In the genomic region with DNA sequence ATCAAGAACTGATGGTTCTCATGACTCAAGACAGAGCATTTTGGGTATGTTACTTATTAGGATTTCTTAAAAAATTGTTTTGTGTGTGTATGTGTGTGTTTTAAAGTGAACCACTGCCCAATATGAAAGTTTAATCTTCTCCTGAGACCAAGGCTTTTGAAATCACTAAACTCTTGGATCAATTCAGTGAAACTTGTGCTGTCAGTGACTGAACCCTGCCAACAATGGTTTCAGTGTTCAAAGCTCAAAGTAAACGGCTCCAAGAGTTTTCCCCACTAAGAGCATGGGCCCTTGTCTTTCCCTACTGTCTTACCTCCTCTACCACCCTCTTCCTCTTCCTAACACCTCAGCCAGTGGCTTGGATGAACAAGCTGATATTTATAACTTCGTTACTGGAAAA, we compare ENCODE assay signal across 1 cellular context.
TF ChIP-seq lines count a peak whose summit lies in the region.

No MANE protein-coding gene starts in this region.

TF ChIP-seq in K562, 482 proteins besides CTCF, POLR2A, EP300 and RAD21:
- TF ChIP-seq NCOA6 (IDR thresholded peaks at IDR 0.05), result no peak
- TF ChIP-seq GABPB2 (CRISPR knock-in tag; conservative IDR thresholded peaks at IDR 0.05), result no peak
- no peak for TF ChIP-seq ZEB2 (IDR thresholded peaks at IDR 0.05)
- TF ChIP-seq, protein P1, sequence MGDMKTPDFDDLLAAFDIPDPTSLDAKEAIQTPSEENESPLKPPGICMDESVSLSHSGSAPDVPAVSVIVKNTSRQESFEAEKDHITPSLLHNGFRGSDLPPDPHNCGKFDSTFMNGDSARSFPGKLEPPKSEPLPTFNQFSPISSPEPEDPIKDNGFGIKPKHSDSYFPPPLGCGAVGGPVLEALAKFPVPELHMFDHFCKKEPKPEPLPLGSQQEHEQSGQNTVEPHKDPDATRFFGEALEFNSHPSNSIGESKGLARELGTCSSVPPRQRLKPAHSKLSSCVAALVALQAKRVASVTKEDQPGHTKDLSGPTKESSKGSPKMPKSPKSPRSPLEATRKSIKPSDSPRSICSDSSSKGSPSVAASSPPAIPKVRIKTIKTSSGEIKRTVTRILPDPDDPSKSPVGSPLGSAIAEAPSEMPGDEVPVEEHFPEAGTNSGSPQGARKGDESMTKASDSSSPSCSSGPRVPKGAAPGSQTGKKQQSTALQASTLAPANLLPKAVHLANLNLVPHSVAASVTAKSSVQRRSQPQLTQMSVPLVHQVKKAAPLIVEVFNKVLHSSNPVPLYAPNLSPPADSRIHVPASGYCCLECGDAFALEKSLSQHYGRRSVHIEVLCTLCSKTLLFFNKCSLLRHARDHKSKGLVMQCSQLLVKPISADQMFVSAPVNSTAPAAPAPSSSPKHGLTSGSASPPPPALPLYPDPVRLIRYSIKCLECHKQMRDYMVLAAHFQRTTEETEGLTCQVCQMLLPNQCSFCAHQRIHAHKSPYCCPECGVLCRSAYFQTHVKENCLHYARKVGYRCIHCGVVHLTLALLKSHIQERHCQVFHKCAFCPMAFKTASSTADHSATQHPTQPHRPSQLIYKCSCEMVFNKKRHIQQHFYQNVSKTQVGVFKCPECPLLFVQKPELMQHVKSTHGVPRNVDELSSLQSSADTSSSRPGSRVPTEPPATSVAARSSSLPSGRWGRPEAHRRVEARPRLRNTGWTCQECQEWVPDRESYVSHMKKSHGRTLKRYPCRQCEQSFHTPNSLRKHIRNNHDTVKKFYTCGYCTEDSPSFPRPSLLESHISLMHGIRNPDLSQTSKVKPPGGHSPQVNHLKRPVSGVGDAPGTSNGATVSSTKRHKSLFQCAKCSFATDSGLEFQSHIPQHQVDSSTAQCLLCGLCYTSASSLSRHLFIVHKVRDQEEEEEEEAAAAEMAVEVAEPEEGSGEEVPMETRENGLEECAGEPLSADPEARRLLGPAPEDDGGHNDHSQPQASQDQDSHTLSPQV (IDR thresholded peaks at IDR 0.05), result no peak
- TF ChIP-seq NFE2L1 (tag; IDR thresholded peaks at IDR 0.05; ENCODE audit: borderline replicate concordance, low read depth), result no peak
- TF ChIP-seq E2F4 (CRISPR knock-in tag; IDR thresholded peaks at IDR 0.05; ENCODE audit: low read depth), result no peak
- TF ChIP-seq ZNF778 (CRISPR knock-in tag; IDR thresholded peaks at IDR 0.05), result no peak
- TF ChIP-seq FOXK2 (conservative IDR thresholded peaks at IDR 0.05 in 1 of 2, IDR thresholded peaks at IDR 0.05 in 1 of 2; ENCODE audit: low read depth in 2 of 2), result no peak
- TF ChIP-seq, protein P2, sequence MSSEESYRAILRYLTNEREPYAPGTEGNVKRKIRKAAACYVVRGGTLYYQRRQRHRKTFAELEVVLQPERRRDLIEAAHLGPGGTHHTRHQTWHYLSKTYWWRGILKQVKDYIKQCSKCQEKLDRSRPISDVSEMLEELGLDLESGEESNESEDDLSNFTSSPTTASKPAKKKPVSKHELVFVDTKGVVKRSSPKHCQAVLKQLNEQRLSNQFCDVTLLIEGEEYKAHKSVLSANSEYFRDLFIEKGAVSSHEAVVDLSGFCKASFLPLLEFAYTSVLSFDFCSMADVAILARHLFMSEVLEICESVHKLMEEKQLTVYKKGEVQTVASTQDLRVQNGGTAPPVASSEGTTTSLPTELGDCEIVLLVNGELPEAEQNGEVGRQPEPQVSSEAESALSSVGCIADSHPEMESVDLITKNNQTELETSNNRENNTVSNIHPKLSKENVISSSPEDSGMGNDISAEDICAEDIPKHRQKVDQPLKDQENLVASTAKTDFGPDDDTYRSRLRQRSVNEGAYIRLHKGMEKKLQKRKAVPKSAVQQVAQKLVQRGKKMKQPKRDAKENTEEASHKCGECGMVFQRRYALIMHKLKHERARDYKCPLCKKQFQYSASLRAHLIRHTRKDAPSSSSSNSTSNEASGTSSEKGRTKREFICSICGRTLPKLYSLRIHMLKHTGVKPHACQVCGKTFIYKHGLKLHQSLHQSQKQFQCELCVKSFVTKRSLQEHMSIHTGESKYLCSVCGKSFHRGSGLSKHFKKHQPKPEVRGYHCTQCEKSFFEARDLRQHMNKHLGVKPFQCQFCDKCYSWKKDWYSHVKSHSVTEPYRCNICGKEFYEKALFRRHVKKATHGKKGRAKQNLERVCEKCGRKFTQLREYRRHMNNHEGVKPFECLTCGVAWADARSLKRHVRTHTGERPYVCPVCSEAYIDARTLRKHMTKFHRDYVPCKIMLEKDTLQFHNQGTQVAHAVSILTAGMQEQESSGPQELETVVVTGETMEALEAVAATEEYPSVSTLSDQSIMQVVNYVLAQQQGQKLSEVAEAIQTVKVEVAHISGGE (CRISPR knock-in tag; IDR thresholded peaks at IDR 0.05), result no peak
- TF ChIP-seq NBN (IDR thresholded peaks at IDR 0.05; ENCODE audit: low read depth), result no peak
- no peak for TF ChIP-seq DDX20 (tag; IDR thresholded peaks at IDR 0.05; ENCODE audit: low read depth)
- no peak for TF ChIP-seq TEAD2 (tag; IDR thresholded peaks at IDR 0.05)
- TF ChIP-seq ZBTB17 (CRISPR knock-in tag; IDR thresholded peaks at IDR 0.05), result no peak
